1 cellular context compared by ENCODE assay signal in the genomic region with DNA sequence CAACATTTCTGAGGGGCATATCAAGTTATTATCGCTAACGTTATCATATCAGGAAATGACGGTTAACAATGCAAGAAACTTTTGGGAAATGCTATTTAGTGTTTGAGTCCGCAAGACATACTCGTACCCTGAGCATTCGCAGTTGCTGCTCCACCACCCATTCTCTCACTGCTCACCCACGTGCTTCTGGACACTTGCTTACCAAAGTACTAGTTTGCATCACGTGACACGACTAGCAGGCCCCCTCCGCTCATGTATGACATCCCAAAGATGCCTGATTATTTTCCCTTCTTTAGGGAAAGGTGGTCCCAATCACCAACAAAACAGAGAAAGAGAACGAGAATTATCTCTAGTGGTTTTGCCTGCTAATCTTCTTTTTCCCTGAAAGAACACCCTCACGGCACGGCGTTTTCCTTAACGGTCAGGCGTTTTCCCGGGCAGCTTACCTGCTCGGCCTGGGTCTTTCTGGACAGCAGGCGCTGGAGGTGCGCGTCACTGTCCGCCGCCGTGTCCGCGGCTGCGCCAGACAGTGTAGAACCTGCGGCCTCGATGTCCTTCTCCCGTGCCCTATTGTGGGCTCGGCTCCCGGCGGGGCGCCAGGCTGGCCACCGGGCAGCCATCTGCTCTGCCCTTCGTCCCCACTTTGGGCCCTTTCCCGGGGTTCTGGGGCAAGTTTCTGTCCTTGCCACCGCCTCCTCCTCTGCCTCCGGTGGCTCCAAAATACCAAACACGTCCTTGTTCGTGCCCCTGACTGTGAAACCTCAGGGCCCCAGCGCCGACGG.
TF ChIP-seq lines count a peak whose summit lies in the region.

Gene SUPV3L1, plus strand, starts transcription at position 492 of the 782 bp plus-strand sequence. Its CDS starts 58 bp downstream, at position 550.

TF ChIP-seq in HepG2, 621 proteins besides CTCF, POLR2A, EP300 and RAD21 (continued from another document and continues in another):
- TF ChIP-seq HMGXB3 (CRISPR knock-in tag; IDR thresholded peaks at IDR 0.05; ENCODE audit: borderline replicate concordance) (no peak), SETDB1 (CRISPR knock-in tag; IDR thresholded peaks at IDR 0.05; ENCODE audit: borderline replicate concordance) (no peak), GFI1 (CRISPR knock-in tag; IDR thresholded peaks at IDR 0.05; ENCODE audit: borderline replicate concordance) (no peak), ZNF83 (CRISPR knock-in tag; IDR thresholded peaks at IDR 0.05; ENCODE audit: borderline replicate concordance) (no peak), RFX1 (IDR thresholded peaks at IDR 0.05) (no peak), EHMT2 (IDR thresholded peaks at IDR 0.05; ENCODE audit: borderline replicate concordance, low read depth, low read length) (no peak), ZFP36L1 (CRISPR knock-in tag; IDR thresholded peaks at IDR 0.05) (0 out of 2 replicates have a peak, but pooled peaks have one; percentile 13), SOX5 (CRISPR knock-in tag; IDR thresholded peaks at IDR 0.05; ENCODE audit: borderline replicate concordance) (peak; percentile 27; the same call in 1 of the 2 replicates), CEBPG (CRISPR knock-in tag; IDR thresholded peaks at IDR 0.05) (0 out of 2 replicates have a peak, but pooled peaks have one; percentile 5), SMAD1 (CRISPR knock-in tag; IDR thresholded peaks at IDR 0.05; ENCODE audit: borderline replicate concordance, low read depth) (no peak), ZBTB8A (CRISPR knock-in tag; IDR thresholded peaks at IDR 0.05; ENCODE audit: borderline replicate concordance, low read depth) (no peak), PPARG (CRISPR knock-in tag; conservative IDR thresholded peaks at IDR 0.05) (0 out of 2 replicates have a peak, but pooled peaks have one; percentile 8), BHLHE40 (IDR thresholded peaks at IDR 0.05; ENCODE audit: low read length) (peak; percentile 93), ZNF160 (CRISPR knock-in tag; IDR thresholded peaks at IDR 0.05) (no peak), SP5 (CRISPR knock-in tag; IDR thresholded peaks at IDR 0.05; ENCODE audit: borderline replicate concordance, low read depth) (no peak), SKI (IDR thresholded peaks at IDR 0.05; ENCODE audit: partially characterized antibody) (peak; percentile 37), NR2F2 (IDR thresholded peaks at IDR 0.05; ENCODE audit: borderline replicate concordance, low read depth) (no peak; the same call in 1 of the 2 replicates), HOXD1 (CRISPR knock-in tag; IDR thresholded peaks at IDR 0.05) (peak; percentile 59; the same call in 1 of the 2 replicates), RXRA (CRISPR knock-in tag; IDR thresholded peaks at IDR 0.05) (peak; percentile 40; the same call in 1 of the 2 replicates), NONO (IDR thresholded peaks at IDR 0.05) (no peak), NONO (CRISPR knock-in tag; conservative IDR thresholded peaks at IDR 0.05) (no peak; the same call in 1 of the 2 replicates), ZNF749 (CRISPR knock-in tag; IDR thresholded peaks at IDR 0.05; ENCODE audit: borderline replicate concordance) (no peak), PLSCR1 (CRISPR knock-in tag; IDR thresholded peaks at IDR 0.05; ENCODE audit: borderline replicate concordance) (no peak), IKZF4 (CRISPR knock-in tag; IDR thresholded peaks at IDR 0.05; ENCODE audit: borderline replicate concordance, low read depth, not compliant biosample characterization) (no peak), EZH2 (conservative IDR thresholded peaks at IDR 0.05; ENCODE audit: low read depth, low read length) (no peak), ZBTB49 (CRISPR knock-in tag; IDR thresholded peaks at IDR 0.05; ENCODE audit: borderline replicate concordance) (no peak), JUND (CRISPR knock-in tag; IDR thresholded peaks at IDR 0.05) (no peak), KDM5A (IDR thresholded peaks at IDR 0.05; ENCODE audit: borderline replicate concordance, low read length) (peak; percentile 100), SAP130 (CRISPR knock-in tag; IDR thresholded peaks at IDR 0.05; ENCODE audit: low read depth) (peak; percentile 99), POLR2G (IDR thresholded peaks at IDR 0.05; ENCODE audit: low read depth, low read length) (peak; percentile 91), ZSCAN31 (CRISPR knock-in tag; IDR thresholded peaks at IDR 0.05; ENCODE audit: low read depth) (peak; percentile 66), HMG20A (CRISPR knock-in tag; IDR thresholded peaks at IDR 0.05; ENCODE audit: borderline replicate concordance) (no peak), SRSF9 (IDR thresholded peaks at IDR 0.05; ENCODE audit: borderline replicate concordance, insufficient read depth, low read depth, low read length, poor library complexity, severe bottlenecking) (no peak), CENPX (CRISPR knock-in tag; IDR thresholded peaks at IDR 0.05) (no peak), ZZZ3 (CRISPR knock-in tag; IDR thresholded peaks at IDR 0.05; ENCODE audit: borderline replicate concordance) (peak; percentile 61)
- TF ChIP-seq, protein P1, sequence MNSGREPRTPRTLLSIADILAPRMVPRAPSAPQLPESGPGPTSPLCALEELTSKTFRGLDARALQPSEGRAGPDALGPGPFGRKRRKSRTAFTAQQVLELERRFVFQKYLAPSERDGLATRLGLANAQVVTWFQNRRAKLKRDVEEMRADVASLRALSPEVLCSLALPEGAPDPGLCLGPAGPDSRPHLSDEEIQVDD (CRISPR knock-in tag; IDR thresholded peaks at IDR 0.05; ENCODE audit: borderline replicate concordance), result no peak
- TF ChIP-seq, protein P2, sequence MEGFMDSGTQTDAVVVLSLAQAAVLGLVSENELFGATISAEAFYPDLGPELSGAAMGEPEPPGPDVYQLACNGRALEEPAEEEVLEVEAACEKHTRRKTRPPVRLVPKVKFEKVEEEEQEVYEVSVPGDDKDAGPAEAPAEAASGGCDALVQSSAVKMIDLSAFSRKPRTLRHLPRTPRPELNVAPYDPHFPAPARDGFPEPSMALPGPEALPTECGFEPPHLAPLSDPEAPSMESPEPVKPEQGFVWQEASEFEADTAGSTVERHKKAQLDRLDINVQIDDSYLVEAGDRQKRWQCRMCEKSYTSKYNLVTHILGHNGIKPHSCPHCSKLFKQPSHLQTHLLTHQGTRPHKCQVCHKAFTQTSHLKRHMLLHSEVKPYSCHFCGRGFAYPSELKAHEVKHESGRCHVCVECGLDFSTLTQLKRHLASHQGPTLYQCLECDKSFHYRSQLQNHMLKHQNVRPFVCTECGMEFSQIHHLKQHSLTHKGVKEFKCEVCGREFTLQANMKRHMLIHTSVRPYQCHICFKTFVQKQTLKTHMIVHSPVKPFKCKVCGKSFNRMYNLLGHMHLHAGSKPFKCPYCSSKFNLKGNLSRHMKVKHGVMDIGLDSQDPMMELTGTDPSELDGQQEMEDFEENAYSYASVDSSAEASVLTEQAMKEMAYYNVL (CRISPR knock-in tag; IDR thresholded peaks at IDR 0.05; ENCODE audit: borderline replicate concordance), result no peak
- TF ChIP-seq, protein P3, sequence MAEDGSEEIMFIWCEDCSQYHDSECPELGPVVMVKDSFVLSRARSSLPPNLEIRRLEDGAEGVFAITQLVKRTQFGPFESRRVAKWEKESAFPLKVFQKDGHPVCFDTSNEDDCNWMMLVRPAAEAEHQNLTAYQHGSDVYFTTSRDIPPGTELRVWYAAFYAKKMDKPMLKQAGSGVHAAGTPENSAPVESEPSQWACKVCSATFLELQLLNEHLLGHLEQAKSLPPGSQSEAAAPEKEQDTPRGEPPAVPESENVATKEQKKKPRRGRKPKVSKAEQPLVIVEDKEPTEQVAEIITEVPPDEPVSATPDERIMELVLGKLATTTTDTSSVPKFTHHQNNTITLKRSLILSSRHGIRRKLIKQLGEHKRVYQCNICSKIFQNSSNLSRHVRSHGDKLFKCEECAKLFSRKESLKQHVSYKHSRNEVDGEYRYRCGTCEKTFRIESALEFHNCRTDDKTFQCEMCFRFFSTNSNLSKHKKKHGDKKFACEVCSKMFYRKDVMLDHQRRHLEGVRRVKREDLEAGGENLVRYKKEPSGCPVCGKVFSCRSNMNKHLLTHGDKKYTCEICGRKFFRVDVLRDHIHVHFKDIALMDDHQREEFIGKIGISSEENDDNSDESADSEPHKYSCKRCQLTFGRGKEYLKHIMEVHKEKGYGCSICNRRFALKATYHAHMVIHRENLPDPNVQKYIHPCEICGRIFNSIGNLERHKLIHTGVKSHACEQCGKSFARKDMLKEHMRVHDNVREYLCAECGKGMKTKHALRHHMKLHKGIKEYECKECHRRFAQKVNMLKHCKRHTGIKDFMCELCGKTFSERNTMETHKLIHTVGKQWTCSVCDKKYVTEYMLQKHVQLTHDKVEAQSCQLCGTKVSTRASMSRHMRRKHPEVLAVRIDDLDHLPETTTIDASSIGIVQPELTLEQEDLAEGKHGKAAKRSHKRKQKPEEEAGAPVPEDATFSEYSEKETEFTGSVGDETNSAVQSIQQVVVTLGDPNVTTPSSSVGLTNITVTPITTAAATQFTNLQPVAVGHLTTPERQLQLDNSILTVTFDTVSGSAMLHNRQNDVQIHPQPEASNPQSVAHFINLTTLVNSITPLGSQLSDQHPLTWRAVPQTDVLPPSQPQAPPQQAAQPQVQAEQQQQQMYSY (CRISPR knock-in tag; IDR thresholded peaks at IDR 0.05), result no peak
- TF ChIP-seq, protein P4, sequence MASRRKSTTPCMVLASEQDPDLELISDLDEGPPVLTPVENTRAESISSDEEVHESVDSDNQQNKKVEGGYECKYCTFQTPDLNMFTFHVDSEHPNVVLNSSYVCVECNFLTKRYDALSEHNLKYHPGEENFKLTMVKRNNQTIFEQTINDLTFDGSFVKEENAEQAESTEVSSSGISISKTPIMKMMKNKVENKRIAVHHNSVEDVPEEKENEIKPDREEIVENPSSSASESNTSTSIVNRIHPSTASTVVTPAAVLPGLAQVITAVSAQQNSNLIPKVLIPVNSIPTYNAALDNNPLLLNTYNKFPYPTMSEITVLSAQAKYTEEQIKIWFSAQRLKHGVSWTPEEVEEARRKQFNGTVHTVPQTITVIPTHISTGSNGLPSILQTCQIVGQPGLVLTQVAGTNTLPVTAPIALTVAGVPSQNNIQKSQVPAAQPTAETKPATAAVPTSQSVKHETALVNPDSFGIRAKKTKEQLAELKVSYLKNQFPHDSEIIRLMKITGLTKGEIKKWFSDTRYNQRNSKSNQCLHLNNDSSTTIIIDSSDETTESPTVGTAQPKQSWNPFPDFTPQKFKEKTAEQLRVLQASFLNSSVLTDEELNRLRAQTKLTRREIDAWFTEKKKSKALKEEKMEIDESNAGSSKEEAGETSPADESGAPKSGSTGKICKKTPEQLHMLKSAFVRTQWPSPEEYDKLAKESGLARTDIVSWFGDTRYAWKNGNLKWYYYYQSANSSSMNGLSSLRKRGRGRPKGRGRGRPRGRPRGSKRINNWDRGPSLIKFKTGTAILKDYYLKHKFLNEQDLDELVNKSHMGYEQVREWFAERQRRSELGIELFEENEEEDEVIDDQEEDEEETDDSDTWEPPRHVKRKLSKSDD (CRISPR knock-in tag; IDR thresholded peaks at IDR 0.05; ENCODE audit: low read depth), result no peak
- TF ChIP-seq, protein P5, sequence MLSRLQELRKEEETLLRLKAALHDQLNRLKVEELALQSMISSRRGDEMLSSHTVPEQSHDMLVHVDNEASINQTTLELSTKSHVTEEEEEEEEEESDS (CRISPR knock-in tag; IDR thresholded peaks at IDR 0.05; ENCODE audit: borderline replicate concordance), result no peak
